ENCODE assay signal across 1 cellular context in genomic region chr19:18659281-18660050, GRCh38.
TF ChIP-seq lines count a peak whose summit lies in the region.

No MANE protein-coding gene starts in this region.

TF ChIP-seq in K562, 482 proteins besides CTCF, POLR2A, EP300 and RAD21:
- peak; percentile 54; the same call in 1 of the 2 replicates for TF ChIP-seq SPI1 (IDR thresholded peaks at IDR 0.05; ENCODE audit: borderline replicate concordance, low read depth, low read length)
- no peak for TF ChIP-seq ZNF740 (CRISPR knock-in tag; IDR thresholded peaks at IDR 0.05)
- TF ChIP-seq ZNF740 (tag; IDR thresholded peaks at IDR 0.05), result no peak
- peak; percentile 24; the same call in 1 of the 2 replicates for TF ChIP-seq MAX (CRISPR knock-in tag; IDR thresholded peaks at IDR 0.05)
- TF ChIP-seq TFAP4 (CRISPR knock-in tag; IDR thresholded peaks at IDR 0.05; ENCODE audit: borderline replicate concordance), result peak; percentile 41; the same call in 1 of the 2 replicates
